8 cellular contexts compared by ENCODE assay signal in genomic region chr2:144515425-144515693, GRCh38. TPM values are rescaled to one million over a fixed set of nuclear protein-coding genes. Genes with fewer than 3 reads are reported as not detected.
A peak's percentile ranks its signal among the peaks of the same experiment; 100 is the strongest.
DNase-seq lines count a peak whose midpoint lies in the region; ATAC-seq, FAIRE-seq and TF ChIP-seq lines count a peak whose summit lies in the region.

No MANE protein-coding gene starts in this region.

- no peak overlapping the region for H3K27ac Mint-ChIP-seq in activated CD4-positive, alpha-beta T cell treated with anti-CD3 and anti-CD28 coated beads, Interleukin-2, amount 10 ng/mL, durations not matched to agents 7 days and 5 days
- peak overlapping the region; percentile 91 for H3K27ac Mint-ChIP-seq in memory B cell

- no peak overlapping the region for H3K4me2 ChIP-seq in GM12878 (ENCODE audit: control insufficient read depth, insufficient read depth)

- H3K36me3 ChIP-seq in GM12878 (ENCODE audit: control insufficient read depth in 2 of 2, insufficient read depth in 2 of 2, low read length in 1 of 2): no peaks in the 10 kb centered on the region
- no peaks in the 10 kb centered on the region for H3K36me3 ChIP-seq in thoracic aorta

- TF ChIP-seq RAD21 in GM12878 (IDR thresholded peaks at IDR 0.05; ENCODE audit: insufficient read depth, low read depth, low read length): no peak

- intact Hi-C loops in GM12878 (cut with micrococcal nuclease; ENCODE audit: unreplicated experiment): loop anchor here (10.0 kb wide), 1 partner anchor 351 kb away; no protein-coding TSS in a partner anchor

- CTCF ChIA-PET in activated CD4-positive, alpha-beta T cell treated with anti-CD3 and anti-CD28 coated beads, Interleukin-2, amount 10 ng/mL, durations not matched to agents 7 days and 5 days (lab: Charles Lee): interaction anchor here (0.5 kb wide), 1 partner anchor 273 kb away, joined by 3 read pairs; no protein-coding TSS in a partner anchor
- CTCF ChIA-PET in GM12878 (lab: Yijun Ruan, JAX): no interaction called here

- H3K27me3 Mint-ChIP-seq in activated CD4-positive, alpha-beta T cell treated with anti-CD3 and anti-CD28 coated beads, Interleukin-2, amount 10 ng/mL, durations not matched to agents 7 days and 5 days: peaks cover 59% of the 10 kb centered on the region
- no peaks in the 10 kb centered on the region for H3K27me3 Mint-ChIP-seq in memory B cell

- no peak for TF ChIP-seq EP300 in GM12878 (IDR thresholded peaks at IDR 0.05; ENCODE audit: borderline replicate concordance in 1 of 2, control insufficient read depth in 1 of 2, low read depth in 2 of 2, low read length in 2 of 2)

- ATAC-seq in GM12878 (no peak), memory B cell (ENCODE audit: low read depth) (no peak), thoracic aorta (ENCODE audit: insufficient number of reproducible peaks, low FRiP score, low read depth) (no peak), GM19395 (IDR thresholded peaks at IDR 0.05; ENCODE audit: unreplicated experiment) (no peak)

- DNase-seq in activated CD4-positive, alpha-beta T cell treated with anti-CD3 and anti-CD28 coated beads, Interleukin-2, amount 10 ng/mL, durations not matched to agents 7 days and 5 days: no peak
- no peak for DNase-seq in activated CD4-positive, alpha-beta T cell treated with anti-CD3 and anti-CD28 coated beads for 48 hours
- DNase-seq in GM12878 (ENCODE audit: low read depth, low spot score) (no peak), memory B cell (ENCODE audit: low spot score in 2 of 2) (no peak), thoracic aorta (ENCODE audit: low spot score) (no peak), NCI-H1436 treated with DMSO at 0.1 percent for 48 hours (lab: John Stamatoyannopoulos, UW) (no peak), NCI-H774 (lab: John Stamatoyannopoulos, UW) (no peak)

- in situ Hi-C loops in GM12878 (cut with MboI): no loop called here

- SMC1A ChIA-PET in GM12878 (lab: Charles Lee; ENCODE audit: uncharacterized antibody, unreplicated experiment): no interaction called here

- no peaks in the 10 kb centered on the region for H3K9me3 Mint-ChIP-seq in activated CD4-positive, alpha-beta T cell treated with anti-CD3 and anti-CD28 coated beads, Interleukin-2, amount 10 ng/mL, durations not matched to agents 7 days and 5 days
- no peaks in the 10 kb centered on the region for H3K9me3 Mint-ChIP-seq in memory B cell

- H3K4me3 Mint-ChIP-seq in activated CD4-positive, alpha-beta T cell treated with anti-CD3 and anti-CD28 coated beads, Interleukin-2, amount 10 ng/mL, durations not matched to agents 7 days and 5 days: peak overlapping the region; percentile 75
- peak overlapping the region; percentile 89 for H3K4me3 Mint-ChIP-seq in memory B cell

- 0 out of 2 replicates have a peak overlapping the region, but pooled peaks have one; percentile 61 for H3K4me3 ChIP-seq in GM12878
- peak overlapping the region; percentile 93 for H3K4me3 ChIP-seq in thoracic aorta

- peaks cover 16% of the 10 kb centered on the region for H3K4me1 Mint-ChIP-seq in activated CD4-positive, alpha-beta T cell treated with anti-CD3 and anti-CD28 coated beads, Interleukin-2, amount 10 ng/mL, durations not matched to agents 7 days and 5 days
- H3K4me1 Mint-ChIP-seq in memory B cell: peaks cover 54% of the 10 kb centered on the region

- no peak for FAIRE-seq in GM12878 (lab: Jason Lieb, UNC)

- no peak overlapping the region for H2AFZ ChIP-seq in GM12878 (ENCODE audit: control insufficient read depth, low read depth, low read length)

- POLR2A ChIA-PET in activated CD4-positive, alpha-beta T cell treated with anti-CD3 and anti-CD28 coated beads, Interleukin-2, amount 10 ng/mL, durations not matched to agents 7 days and 5 days (lab: Charles Lee): no interaction called here
- POLR2A ChIA-PET in GM12878 (lab: Charles Lee): no interaction called here

- peaks cover 2% of the 10 kb centered on the region for H3K36me3 Mint-ChIP-seq in activated CD4-positive, alpha-beta T cell treated with anti-CD3 and anti-CD28 coated beads, Interleukin-2, amount 10 ng/mL, durations not matched to agents 7 days and 5 days (ENCODE audit: low read depth)
- peaks cover 9% of the 10 kb centered on the region for H3K36me3 Mint-ChIP-seq in memory B cell

- RAD21 ChIA-PET in GM12878 (lab: Charles Lee; ENCODE audit: unreplicated experiment): no interaction called here

- 3% methylated on average over 3 of the region's 3 CpGs for WGBS in GM12878 (ENCODE audit: insufficient coverage, insufficient replicate concordance, low lambda C conversion rate, missing lambda C conversion rate)

- TF ChIP-seq CTCF in GM12878 (IDR thresholded peaks at IDR 0.05 in 2 of 3, conservative IDR thresholded peaks at IDR 0.05 in 1 of 3; ENCODE audit: control insufficient read depth in 2 of 3, extremely low read depth in 1 of 3, insufficient read depth in 1 of 3, low read depth in 3 of 3, low read length in 3 of 3) (no peak), thoracic aorta (IDR thresholded peaks at IDR 0.05) (no peak)

- no peak overlapping the region for H3K27ac ChIP-seq in GM12878 (ENCODE audit: control insufficient read depth, insufficient read depth)
- H3K27ac ChIP-seq in thoracic aorta: peak overlapping the region; percentile 99

- 0 out of 2 replicates have a peak, but pooled peaks cover 4% of the 10 kb centered on the region for H4K20me1 ChIP-seq in GM12878 (ENCODE audit: control insufficient read depth, insufficient read depth)

- H3K27me3 ChIP-seq in GM12878 (replicated peaks in 1 of 2; ENCODE audit: control insufficient read depth in 2 of 2, insufficient read depth in 2 of 2, low read length in 1 of 2) (peaks cover 10 to 41% of the 10 kb centered on the region in 2 experiments), thoracic aorta (replicated peaks; ENCODE audit: insufficient read depth) (no peaks in the 10 kb centered on the region)

- BruUV-seq in GM12878 (replicated peaks; lab: Mats Ljungman, UMichigan): no TSS peak

- H3K9me3 ChIP-seq in GM12878 (replicated peaks; ENCODE audit: control insufficient read depth, insufficient read depth, low read length) (no peaks in the 10 kb centered on the region), thoracic aorta (no peaks in the 10 kb centered on the region)

- no peak for TF ChIP-seq POLR2A in GM12878 (IDR thresholded peaks at IDR 0.05; ENCODE audit: low read depth, low read length)

- peaks cover 18% of the 10 kb centered on the region; the same call in 1 of the 2 replicates for H3K4me1 ChIP-seq in GM12878 (ENCODE audit: control insufficient read depth, insufficient read depth, low read length)
- H3K4me1 ChIP-seq in thoracic aorta (ENCODE audit: control insufficient read depth in 1 of 2, low read depth in 2 of 2): peaks cover 4 to 31% of the 10 kb centered on the region in 2 donors

- H3K79me2 ChIP-seq in GM12878 (ENCODE audit: control insufficient read depth, insufficient read depth, low read length): no peaks in the 10 kb centered on the region

- H3K9ac ChIP-seq in GM12878 (ENCODE audit: control insufficient read depth, insufficient read depth, low read length): no peak overlapping the region

TF ChIP-seq in GM12878, 131 proteins besides CTCF, POLR2A, EP300 and RAD21:
- TF ChIP-seq SP1 (IDR thresholded peaks at IDR 0.05; ENCODE audit: low read depth, low read length) (no peak), CBX5 (IDR thresholded peaks at IDR 0.05; ENCODE audit: low read depth) (no peak), NFIC (IDR thresholded peaks at IDR 0.05; ENCODE audit: low read depth, low read length) (no peak), MTA3 (IDR thresholded peaks at IDR 0.05; ENCODE audit: borderline replicate concordance, low read length) (no peak), MLLT1 (IDR thresholded peaks at IDR 0.05) (no peak), CHD1 (IDR thresholded peaks at IDR 0.05; ENCODE audit: low read depth, low read length) (no peak), ZBED1 (IDR thresholded peaks at IDR 0.05; ENCODE audit: borderline replicate concordance) (no peak), SIX5 (IDR thresholded peaks at IDR 0.05; ENCODE audit: low read depth, low read length, severe bottlenecking) (no peak), SRF (IDR thresholded peaks at IDR 0.05; ENCODE audit: low read depth in 2 of 2, low read length in 2 of 2) (no peak), MAX (IDR thresholded peaks at IDR 0.05; ENCODE audit: low read depth, low read length) (no peak), RCOR1 (conservative IDR thresholded peaks at IDR 0.05; ENCODE audit: low read depth, low read length) (no peak)

RNA-seq across cellular contexts. Expression of gene ZEB2, which starts 4.6 kb away (rescaled TPM):
- total RNA-seq in activated CD4-positive, alpha-beta T cell treated with anti-CD3 and anti-CD28 coated beads, Interleukin-2, amount 10 ng/mL, durations not matched to agents 7 days and 5 days: 1 to 10 TPM; 3.3 to 3.5 TPM
- 9.5 and 10.2 TPM in 2 replicates for total RNA-seq in GM12878 (2013; cell fraction: nucleolus; rRNA removed)
- 1.7 and 2.7 TPM in 2 replicates for total RNA-seq in GM12878 (2014; rRNA removed)
- 1.4 and 1.8 TPM in 2 replicates for total RNA-seq in GM12878 (2014; rRNA removed; fragmentation: Illumina TruSeq; extraction: Trizol)
- 2.6 and 3.6 TPM in 2 replicates for total RNA-seq in GM12878 (2021)
- 2.5 TPM for polyA plus RNA-seq in GM12878 (2011; ENCODE audit: low read depth)
- polyA plus RNA-seq in GM12878 (2011; rRNA removed): 3.2 and 3.8 TPM in 2 replicates
- polyA plus RNA-seq in GM12878 (2011; cell fraction: cytosol; rRNA removed): 1.5 and 2.5 TPM in 2 replicates
- 5.7 and 7.5 TPM in 2 replicates for polyA plus RNA-seq in GM12878 (2011; cell fraction: nucleus; rRNA removed)
- 1.5 and 3.5 TPM in 2 replicates for polyA plus RNA-seq in GM12878 (2012)
- 0.76 and 1.5 TPM in 2 replicates for polyA plus RNA-seq in GM12878 (2014; fragmentation: Illumina TruSeq; extraction: Trizol)
- polyA plus RNA-seq in GM12878 (2014; fragmentation: Nextera tagmentation; extraction: Ambion mirVana): under 1 TPM; 0.40 to 0.51 TPM
- polyA plus RNA-seq in GM12878 (2014; rRNA removed): 0.91 and 1.7 TPM in 2 replicates
- under 1 TPM; 0.14 to 0.37 TPM for polyA plus RNA-seq in GM12878 (2016; fragmentation: Nextera tagmentation; extraction: Ambion mirVana)
- polyA minus RNA-seq in GM12878 (2011; rRNA and poly(A)+ RNA removed): 16.0 and 21.5 TPM in 2 replicates
- polyA minus RNA-seq in GM12878 (2011; cell fraction: cytosol; rRNA and poly(A)+ RNA removed): 2.6 and 2.9 TPM in 2 replicates
- 18.6 and 39.0 TPM in 2 replicates for polyA minus RNA-seq in GM12878 (2011; cell fraction: nucleus; rRNA and poly(A)+ RNA removed)
- total RNA-seq in thoracic aorta: 100 to 1,000 TPM; 122 to 190 TPM

Comparison
In these comparisons a context has a peak if more than half of its experiments do, and no peak if none do; other contexts are left out.
1. RNA of gene ZEB2, which starts 4.6 kb away (total RNA-seq): 122 to 190 TPM in thoracic aorta; 3.3 to 3.5 TPM in activated CD4-positive, alpha-beta T cell treated with anti-CD3 and anti-CD28 coated beads, Interleukin-2, amount 10 ng/mL, durations not matched to agents 7 days and 5 days and 1.4 to 10.2 TPM in GM12878; every median in the first group is over 10 times any median in the second.